9 cellular contexts compared by ENCODE assay signal in genomic region chr3:5787863-5788488, GRCh38.
DNase-seq lines count a peak whose midpoint lies in the region; ATAC-seq and TF ChIP-seq lines count a peak whose summit lies in the region.
"Had no signal": no experiment of that assay in that cellular context is flagged by ENCODE, and none has a peak within 500 bp of the region (broad histone marks: within the 10 kb centered on the region; RNA-seq: fewer than 3 reads in every experiment).

No MANE protein-coding gene starts in this region.

- peaks cover 1% of the 10 kb centered on the region for H3K9me3 Mint-ChIP-seq in glutamatergic neuron (ENCODE audit: unreplicated experiment)
- peaks cover 0 to 6% (median 0%) of the 10 kb centered on the region in 3 donors for H3K9me3 Mint-ChIP-seq in T-cell

- no peak for ATAC-seq in T-cell (replicated peaks in 1 of 4)

- H3K4me1 Mint-ChIP-seq in glutamatergic neuron (ENCODE audit: low read depth, unreplicated experiment) (peaks cover 6% of the 10 kb centered on the region), T-cell (no peaks in the 10 kb centered on the region)

- H3K4me3 Mint-ChIP-seq in glutamatergic neuron (ENCODE audit: unreplicated experiment) (no peak overlapping the region), T-cell (no peak overlapping the region)

- H3K27ac Mint-ChIP-seq in glutamatergic neuron (ENCODE audit: unreplicated experiment) (peak overlapping the region; percentile 23), T-cell (no peak overlapping the region)

- CTCF ChIA-PET in T-cell (lab: Charles Lee), result no interaction called here

- POLR2A ChIA-PET in T-cell (lab: Charles Lee), result interaction anchor here (0.6 kb wide), 2 partner anchors 14 to 18 kb away, joined by 3 to 5 read pairs; no protein-coding TSS in a partner anchor

- no peak for TF ChIP-seq CTCF in glutamatergic neuron (IDR thresholded peaks at IDR 0.05; ENCODE audit: partially characterized antibody, unreplicated experiment)
- peak; percentile 44 for TF ChIP-seq CTCF in retinal pigment epithelial cell (conservative IDR thresholded peaks at IDR 0.05; ENCODE audit: low read depth, low read length)

- peak; percentile 72 to 80 for DNase-seq in Kasumi-1 (lab: John Stamatoyannopoulos, UW)
- peak; percentile 61 for DNase-seq in SHP77 treated with DMSO at 0.1 percent for 48 hours (lab: John Stamatoyannopoulos, UW)
- DNase-seq in glutamatergic neuron, result peak; percentile 52
- no peak for DNase-seq in retinal pigment epithelial cell (ENCODE audit: low read depth)
- DNase-seq in T-helper 2 cell, result no peak
- no peak for DNase-seq in stimulated activated CD4-positive, alpha-beta T cell treated with anti-CD3 and anti-CD28 coated beads, Interleukin-4, amount 100 ng/mL, for 4 hours
- no peak for DNase-seq in T-cell
- DNase-seq: NK-92 treated with Interleukin-12 subunit alpha and Interleukin-12 subunit beta, amount 100 ng/mL, for 24 hours had no signal

- H3K27me3 Mint-ChIP-seq in glutamatergic neuron (ENCODE audit: unreplicated experiment), result peaks cover 2% of the 10 kb centered on the region
- H3K27me3 Mint-ChIP-seq in T-cell, result no peaks in the 10 kb centered on the region

- H3K4me3 ChIP-seq in retinal pigment epithelial cell (ENCODE audit: low read length), result no peak overlapping the region
- H3K4me3 ChIP-seq: skin epidermis had no signal

- H3K36me3 Mint-ChIP-seq in glutamatergic neuron (ENCODE audit: unreplicated experiment) (no peaks in the 10 kb centered on the region), T-cell (no peaks in the 10 kb centered on the region)

Comparison
In these comparisons a context has a peak if more than half of its experiments do, and no peak if none do; other contexts are left out.
1. DNase-seq: peak in Kasumi-1 (2 of 2), SHP77 treated with DMSO at 0.1 percent for 48 hours (single experiment) and glutamatergic neuron (single experiment); none in retinal pigment epithelial cell (single experiment), T-helper 2 cell (0 of 5), stimulated activated CD4-positive, alpha-beta T cell treated with anti-CD3 and anti-CD28 coated beads, Interleukin-4, amount 100 ng/mL, for 4 hours (0 of 2) and T-cell (0 of 34).